18 cellular contexts compared by ENCODE assay signal in the genomic region with DNA sequence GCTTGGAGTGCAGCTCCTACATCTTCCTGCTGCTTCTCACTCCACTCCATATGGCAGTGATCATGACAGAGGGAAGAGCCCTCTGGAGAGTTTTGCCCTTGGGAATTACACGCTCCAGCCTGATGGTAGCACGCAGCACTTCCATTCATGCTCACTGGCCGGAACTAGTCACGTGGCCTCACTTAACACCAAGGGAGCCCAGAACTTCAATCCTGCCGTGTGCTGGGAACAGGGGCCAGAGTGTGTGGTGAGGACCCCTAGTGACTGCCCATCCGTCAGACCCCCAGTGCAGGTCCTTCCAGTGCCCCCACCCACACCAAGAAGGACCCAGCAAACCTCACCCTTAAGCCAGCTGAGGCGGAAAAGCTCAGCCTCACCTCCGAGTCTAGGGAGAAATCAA.
"Had no signal": no experiment of that assay in that cellular context is flagged by ENCODE, and none has a peak within 500 bp of the region (broad histone marks: within the 10 kb centered on the region; RNA-seq: fewer than 3 reads in every experiment).

No MANE protein-coding gene starts in this region.

- DNase-seq: activated CD4-positive, alpha-beta T cell treated with anti-CD3 and anti-CD28 coated beads for 4 hours; activated CD8-positive, alpha-beta memory T cell treated with anti-CD3 and anti-CD28 coated beads, Interleukin-2, amount 50 U/mL, for 4 hours; activated CD8-positive, alpha-beta T cell treated with anti-CD3 and anti-CD28 coated beads for 36 hours; activated gamma-delta T cell treated with Interleukin-2 at 50 U/mL for 16 hours; activated naive CD4-positive, alpha-beta T cell treated with anti-CD3 and anti-CD28 coated beads, Interleukin-2, amount 10 ng/mL, durations not matched to agents 7 days and 5 days; activated naive CD8-positive, alpha-beta T cell treated with anti-CD3 and anti-CD28 coated beads for 36 hours; activated T-cell treated with anti-CD3 and anti-CD28 coated beads, Interleukin-2, amount 50 U/mL, for 72 hours; brain microvascular endothelial cell; cerebellar nuclear complex; KG1; NCI-H1092 treated with DMSO at 0.1 percent for 48 hours; NCI-H1417 treated with DMSO at 0.1 percent for 48 hours; NCI-H1694; NCI-H2029 treated with DMSO at 0.1 percent for 48 hours; NCI-H446 treated with DMSO at 0.1 percent for 48 hours; SHP77 treated with DMSO at 0.1 percent for 48 hours had no signal

- H3K27ac ChIP-seq: brain microvascular endothelial cell had no signal

- FAIRE-seq: RCC 7860 had no signal

- H3K36me3 ChIP-seq: brain microvascular endothelial cell had no signal

- ATAC-seq: activated CD4-positive, CD25-positive, alpha-beta regulatory T cell treated with anti-CD3 and anti-CD28 coated beads, Interleukin-2, amount 50 U/mL, for 24 hours; activated CD8-positive, alpha-beta T cell treated with anti-CD3 and anti-CD28 coated beads for 36 hours; activated T-cell treated with anti-CD3 and anti-CD28 coated beads, Interleukin-2, amount 50 U/mL, for 72 hours had no signal

- H3K27me3 ChIP-seq: brain microvascular endothelial cell had no signal
